ENCODE assay signal across 11 cellular contexts in the genomic region with DNA sequence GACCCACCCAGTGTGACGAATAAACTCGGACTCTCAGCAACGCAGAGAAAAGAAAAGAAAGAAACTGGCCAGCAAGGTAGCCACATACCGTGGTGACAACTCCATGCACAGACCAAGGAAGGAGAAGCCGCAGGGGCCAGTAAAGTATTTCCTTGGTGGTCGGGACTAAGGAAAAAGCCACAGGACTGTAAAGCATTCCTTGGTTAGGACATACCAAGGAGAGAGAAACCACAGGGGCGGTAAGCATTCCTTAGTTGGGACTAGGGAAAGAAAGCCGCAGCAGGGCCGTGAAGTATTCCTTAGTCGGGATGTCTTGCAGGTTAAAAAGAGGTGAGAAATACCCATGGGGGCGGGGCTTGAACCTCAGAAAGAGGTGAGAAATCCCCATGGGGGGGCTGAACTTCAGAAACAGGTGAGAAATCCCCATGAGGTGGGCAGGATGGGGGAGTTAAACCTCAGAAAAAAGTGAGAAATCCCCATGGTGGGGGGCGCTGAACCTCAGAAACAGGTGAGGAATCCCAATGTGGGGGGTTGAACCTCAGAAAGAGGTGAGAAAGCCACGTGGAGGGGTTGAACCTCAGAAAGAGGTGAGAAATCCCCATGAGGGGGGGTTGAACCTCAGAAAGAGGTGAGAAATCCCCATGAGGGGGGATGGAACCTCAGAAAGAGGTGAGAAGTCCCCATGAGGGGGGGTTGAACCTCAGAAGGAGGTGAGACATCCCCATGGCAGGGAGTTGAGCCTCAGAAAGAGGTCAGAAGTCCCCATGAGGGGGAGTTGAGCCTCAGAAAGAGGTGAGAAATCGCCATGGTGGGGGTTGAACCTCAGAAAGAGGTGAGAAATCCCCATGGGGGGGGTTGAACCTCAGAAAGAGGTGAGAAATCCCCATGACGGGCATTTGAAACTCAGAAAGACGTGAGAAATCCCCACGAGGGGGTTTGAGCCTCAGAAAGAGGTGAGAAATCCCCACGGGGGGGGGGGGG. TPM values are rescaled to one million over a fixed set of nuclear protein-coding genes. Genes with fewer than 3 reads are reported as not detected.
DNase-seq lines count a peak whose midpoint lies in the region; ATAC-seq and TF ChIP-seq lines count a peak whose summit lies in the region.
"Had no signal": no experiment of that assay in that cellular context is flagged by ENCODE, and none has a peak within 500 bp of the region (broad histone marks: within the 10 kb centered on the region; RNA-seq: fewer than 3 reads in every experiment).

No MANE protein-coding gene starts in this region.

- TF ChIP-seq POLR2A in heart left ventricle (IDR thresholded peaks at IDR 0.05), result no peak

- peak overlapping the region; percentile 55 for H3K4me3 Mint-ChIP-seq in WTC11

- POLR2A ChIA-PET in WTC11 (lab: Charles Lee), result no interaction called here

- H3K4me3 ChIP-seq in H7 (ENCODE audit: insufficient read depth, low read depth, low read length) (no peak overlapping the region), heart left ventricle (no peak overlapping the region)
- H3K4me3 ChIP-seq: lung had no signal

- H3K9me3 ChIP-seq in heart left ventricle, result no peaks in the 10 kb centered on the region

- no peaks in the 10 kb centered on the region for H3K27me3 Mint-ChIP-seq in WTC11 (ENCODE audit: low read depth)

- DNase-seq in H7 (peak; percentile 28), WTC11 (ENCODE audit: low spot score) (peak; percentile 50), heart left ventricle (no peak), epidermal melanocyte (ENCODE audit: insufficient read length, low spot score) (no peak), NCI-H345 (lab: John Stamatoyannopoulos, UW) (no peak)
- peak; percentile 13 for DNase-seq in effector CD4-positive, alpha-beta T cell
- DNase-seq in stimulated activated CD4-positive, alpha-beta T cell treated with anti-CD3 and anti-CD28 coated beads, Interleukin-4, amount 100 ng/mL, for 4 hours, result peak; percentile 7 to 62
- DNase-seq: GF-D8, NCI-H510A treated with DMSO at 0.1 percent for 48 hours had no signal

- 84 to 87% (median 85%) methylated on average over 18 of the region's 18 CpGs for WGBS in heart left ventricle, 4 donors

- ATAC-seq in WTC11, result peak; percentile 71
- ATAC-seq in heart left ventricle, result no peak
- ATAC-seq in HG03571 (IDR thresholded peaks at IDR 0.05; ENCODE audit: unreplicated experiment), result no peak

- peaks cover 21% of the 10 kb centered on the region for H3K9me3 Mint-ChIP-seq in WTC11

- CTCF ChIA-PET in WTC11 (lab: Charles Lee), result no interaction called here

- H3K27ac Mint-ChIP-seq in WTC11, result peak overlapping the region; percentile 98

- no peaks in the 10 kb centered on the region; the same call in 1 of the 2 replicates for H3K36me3 ChIP-seq in H7 (replicated peaks; ENCODE audit: control insufficient read depth, insufficient read depth, low read length)
- no peaks in the 10 kb centered on the region for H3K36me3 ChIP-seq in heart left ventricle

- intact Hi-C loops in heart left ventricle (cut with DNase I), result no loop called here

- H3K36me3 Mint-ChIP-seq in WTC11, result peaks cover 7% of the 10 kb centered on the region; the same call in 1 of the 2 replicates

- no peak overlapping the region for H3K27ac ChIP-seq in heart left ventricle

- H3K27me3 ChIP-seq in H7 (ENCODE audit: control insufficient read depth, insufficient read depth, low read length), result no peaks in the 10 kb centered on the region
- H3K27me3 ChIP-seq in heart left ventricle, result peaks cover 0 to 11% (median 0%) of the 10 kb centered on the region in 9 donors

- TF ChIP-seq CTCF in WTC11 (IDR thresholded peaks at IDR 0.05), result no peak
- TF ChIP-seq CTCF in heart left ventricle (IDR thresholded peaks at IDR 0.05), result no peak

- H3K4me1 ChIP-seq in heart left ventricle, result no peaks in the 10 kb centered on the region

- peaks cover 75% of the 10 kb centered on the region for H3K4me1 Mint-ChIP-seq in WTC11

TF ChIP-seq in WTC11, 78 proteins besides CTCF, POLR2A, EP300 and RAD21:
- TF ChIP-seq, protein P1, sequence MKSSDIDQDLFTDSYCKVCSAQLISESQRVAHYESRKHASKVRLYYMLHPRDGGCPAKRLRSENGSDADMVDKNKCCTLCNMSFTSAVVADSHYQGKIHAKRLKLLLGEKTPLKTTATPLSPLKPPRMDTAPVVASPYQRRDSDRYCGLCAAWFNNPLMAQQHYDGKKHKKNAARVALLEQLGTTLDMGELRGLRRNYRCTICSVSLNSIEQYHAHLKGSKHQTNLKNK (CRISPR knock-in tag; IDR thresholded peaks at IDR 0.05), result no peak
- TF ChIP-seq, protein P2, sequence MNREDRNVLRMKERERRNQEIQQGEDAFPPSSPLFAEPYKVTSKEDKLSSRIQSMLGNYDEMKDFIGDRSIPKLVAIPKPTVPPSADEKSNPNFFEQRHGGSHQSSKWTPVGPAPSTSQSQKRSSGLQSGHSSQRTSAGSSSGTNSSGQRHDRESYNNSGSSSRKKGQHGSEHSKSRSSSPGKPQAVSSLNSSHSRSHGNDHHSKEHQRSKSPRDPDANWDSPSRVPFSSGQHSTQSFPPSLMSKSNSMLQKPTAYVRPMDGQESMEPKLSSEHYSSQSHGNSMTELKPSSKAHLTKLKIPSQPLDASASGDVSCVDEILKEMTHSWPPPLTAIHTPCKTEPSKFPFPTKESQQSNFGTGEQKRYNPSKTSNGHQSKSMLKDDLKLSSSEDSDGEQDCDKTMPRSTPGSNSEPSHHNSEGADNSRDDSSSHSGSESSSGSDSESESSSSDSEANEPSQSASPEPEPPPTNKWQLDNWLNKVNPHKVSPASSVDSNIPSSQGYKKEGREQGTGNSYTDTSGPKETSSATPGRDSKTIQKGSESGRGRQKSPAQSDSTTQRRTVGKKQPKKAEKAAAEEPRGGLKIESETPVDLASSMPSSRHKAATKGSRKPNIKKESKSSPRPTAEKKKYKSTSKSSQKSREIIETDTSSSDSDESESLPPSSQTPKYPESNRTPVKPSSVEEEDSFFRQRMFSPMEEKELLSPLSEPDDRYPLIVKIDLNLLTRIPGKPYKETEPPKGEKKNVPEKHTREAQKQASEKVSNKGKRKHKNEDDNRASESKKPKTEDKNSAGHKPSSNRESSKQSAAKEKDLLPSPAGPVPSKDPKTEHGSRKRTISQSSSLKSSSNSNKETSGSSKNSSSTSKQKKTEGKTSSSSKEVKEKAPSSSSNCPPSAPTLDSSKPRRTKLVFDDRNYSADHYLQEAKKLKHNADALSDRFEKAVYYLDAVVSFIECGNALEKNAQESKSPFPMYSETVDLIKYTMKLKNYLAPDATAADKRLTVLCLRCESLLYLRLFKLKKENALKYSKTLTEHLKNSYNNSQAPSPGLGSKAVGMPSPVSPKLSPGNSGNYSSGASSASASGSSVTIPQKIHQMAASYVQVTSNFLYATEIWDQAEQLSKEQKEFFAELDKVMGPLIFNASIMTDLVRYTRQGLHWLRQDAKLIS (CRISPR knock-in tag; IDR thresholded peaks at IDR 0.05; ENCODE audit: borderline replicate concordance), result no peak
- TF ChIP-seq TP53 (CRISPR knock-in tag; IDR thresholded peaks at IDR 0.05) (no peak), CBFB (CRISPR knock-in tag; IDR thresholded peaks at IDR 0.05; ENCODE audit: low read depth) (no peak), NR1H2 (CRISPR knock-in tag; IDR thresholded peaks at IDR 0.05) (no peak)
- TF ChIP-seq, protein P3, sequence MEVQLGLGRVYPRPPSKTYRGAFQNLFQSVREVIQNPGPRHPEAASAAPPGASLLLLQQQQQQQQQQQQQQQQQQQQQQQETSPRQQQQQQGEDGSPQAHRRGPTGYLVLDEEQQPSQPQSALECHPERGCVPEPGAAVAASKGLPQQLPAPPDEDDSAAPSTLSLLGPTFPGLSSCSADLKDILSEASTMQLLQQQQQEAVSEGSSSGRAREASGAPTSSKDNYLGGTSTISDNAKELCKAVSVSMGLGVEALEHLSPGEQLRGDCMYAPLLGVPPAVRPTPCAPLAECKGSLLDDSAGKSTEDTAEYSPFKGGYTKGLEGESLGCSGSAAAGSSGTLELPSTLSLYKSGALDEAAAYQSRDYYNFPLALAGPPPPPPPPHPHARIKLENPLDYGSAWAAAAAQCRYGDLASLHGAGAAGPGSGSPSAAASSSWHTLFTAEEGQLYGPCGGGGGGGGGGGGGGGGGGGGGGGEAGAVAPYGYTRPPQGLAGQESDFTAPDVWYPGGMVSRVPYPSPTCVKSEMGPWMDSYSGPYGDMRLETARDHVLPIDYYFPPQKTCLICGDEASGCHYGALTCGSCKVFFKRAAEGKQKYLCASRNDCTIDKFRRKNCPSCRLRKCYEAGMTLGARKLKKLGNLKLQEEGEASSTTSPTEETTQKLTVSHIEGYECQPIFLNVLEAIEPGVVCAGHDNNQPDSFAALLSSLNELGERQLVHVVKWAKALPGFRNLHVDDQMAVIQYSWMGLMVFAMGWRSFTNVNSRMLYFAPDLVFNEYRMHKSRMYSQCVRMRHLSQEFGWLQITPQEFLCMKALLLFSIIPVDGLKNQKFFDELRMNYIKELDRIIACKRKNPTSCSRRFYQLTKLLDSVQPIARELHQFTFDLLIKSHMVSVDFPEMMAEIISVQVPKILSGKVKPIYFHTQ (CRISPR knock-in tag; IDR thresholded peaks at IDR 0.05), result no peak

RNA-seq across cellular contexts. Expression of a gene that starts 14.0 kb away (rescaled TPM):
- total RNA-seq in H7 (2014; rRNA removed; shearing (Covaris generic)), result 17.0 and 19.6 TPM in 2 replicates
- total RNA-seq in WTC11 (2021) (18.6 to 19.4 TPM (median 18.7 TPM) in 3 replicates), heart left ventricle (10 to 100 TPM; 16.4 to 29.9 (median 21.5) TPM)
- polyA plus RNA-seq in heart left ventricle, result 10 to 100 TPM; 13.5 to 16.2 TPM

RNA-seq across cellular contexts. Expression of a gene that starts 59.0 kb away (rescaled TPM):
- 23.7 and 30.0 TPM in 2 replicates for total RNA-seq in H7 (2014; rRNA removed; shearing (Covaris generic))
- 59.3 to 73.8 TPM (median 62.1 TPM) in 3 replicates for total RNA-seq in WTC11 (2021)
- total RNA-seq in heart left ventricle, result 10 to 100 TPM in 8 of 9 donors, 1 to 10 TPM in 1; 8.1 to 20.1 (median 14.7) TPM
- 10 to 100 TPM in 1 of 2 donors, 1 to 10 TPM in 1; 9.1 to 22.0 TPM for polyA plus RNA-seq in heart left ventricle

Comparison
In these comparisons a context has a peak if more than half of its experiments do, and no peak if none do; other contexts are left out.
1. DNase-seq: peak in H7 (single experiment), WTC11 (single experiment), effector CD4-positive, alpha-beta T cell (single experiment) and stimulated activated CD4-positive, alpha-beta T cell treated with anti-CD3 and anti-CD28 coated beads, Interleukin-4, amount 100 ng/mL, for 4 hours (2 of 2); none in heart left ventricle (0 of 5), epidermal melanocyte (single experiment) and NCI-H345 (single experiment).